19 cellular contexts compared by ENCODE assay signal in genomic region chr6:148857817-148858390, GRCh38.
DNase-seq lines count a peak whose midpoint lies in the region; ATAC-seq and TF ChIP-seq lines count a peak whose summit lies in the region.
"Had no signal": no experiment of that assay in that cellular context is flagged by ENCODE, and none has a peak within 500 bp of the region (broad histone marks: within the 10 kb centered on the region; RNA-seq: fewer than 3 reads in every experiment).

No MANE protein-coding gene starts in this region.

- H3K79me2 ChIP-seq in mammary epithelial cell (ENCODE audit: insufficient read depth, low read length), result no peaks in the 10 kb centered on the region

- H3K4me1 Mint-ChIP-seq in WTC11, result peaks cover 62% of the 10 kb centered on the region

- H4K8ac ChIP-seq in IMR-90 (ENCODE audit: low read depth in 2 of 2, low read length in 2 of 2), result no peak overlapping the region
- no peak overlapping the region for H4K8ac ChIP-seq in mesenchymal stem cell (ENCODE audit: low read length)

- no peak overlapping the region for H3K56ac ChIP-seq in IMR-90 (ENCODE audit: extremely low read depth, insufficient read depth, low read length)

- no peak overlapping the region for H2BK15ac ChIP-seq in IMR-90 (ENCODE audit: low read depth, low read length)
- H2BK15ac ChIP-seq in mesenchymal stem cell (ENCODE audit: low read depth, poor library complexity, severe bottlenecking), result no peak overlapping the region

- no TSS peak for BruUV-seq in IMR-90 (replicated peaks; lab: Mats Ljungman, UMichigan)
- no TSS peak for BruUV-seq in mammary epithelial cell (replicated peaks; lab: Mats Ljungman, UMichigan)

- H3K27ac Mint-ChIP-seq in WTC11, result no peak overlapping the region
- H3K27ac Mint-ChIP-seq: activated CD4-positive, alpha-beta T cell treated with anti-CD3 and anti-CD28 coated beads for 36 hours; IgD-negative memory B cell had no signal

- H4K91ac ChIP-seq in IMR-90 (ENCODE audit: insufficient read depth, low read depth, low read length), result no peak overlapping the region
- H4K91ac ChIP-seq in mesenchymal stem cell (ENCODE audit: low read length), result no peak overlapping the region

- H3K4me2 ChIP-seq in IMR-90 (ENCODE audit: low read depth, low read length), result peak overlapping the region; percentile 19; the same call in 1 of the 2 replicates
- peak overlapping the region; percentile 37 for H3K4me2 ChIP-seq in mammary epithelial cell (ENCODE audit: insufficient read depth, low read depth, low read length)
- H3K4me2 ChIP-seq in mesenchymal stem cell (ENCODE audit: low read length, poor library complexity, severe bottlenecking), result no peak overlapping the region
- H3K4me2 ChIP-seq: BLaER1 had no signal

- no peak overlapping the region for H3K4me3 ChIP-seq in AG10803 (ENCODE audit: low read length)
- no peak overlapping the region for H3K4me3 ChIP-seq in IMR-90 (ENCODE audit: insufficient read depth, low read depth, low read length)
- H3K4me3 ChIP-seq in mammary epithelial cell (replicated peaks in 1 of 3; ENCODE audit: insufficient read depth in 1 of 3, low read depth in 2 of 3, low read length in 3 of 3), result no peak overlapping the region
- H3K4me3 ChIP-seq in mesenchymal stem cell (ENCODE audit: insufficient read depth in 1 of 2, low read depth in 1 of 2, low read length in 2 of 2), result no peak overlapping the region
- H3K4me3 ChIP-seq: BLaER1, spleen, testis had no signal

- peak overlapping the region; percentile 67 for H2BK20ac ChIP-seq in IMR-90 (ENCODE audit: low read depth, low read length)

- H3K27me3 Mint-ChIP-seq in WTC11 (ENCODE audit: low read depth), result no peaks in the 10 kb centered on the region
- H3K27me3 Mint-ChIP-seq: activated CD4-positive, alpha-beta T cell treated with anti-CD3 and anti-CD28 coated beads for 36 hours; IgD-negative memory B cell had no signal

- no peak for TF ChIP-seq POLR2A in IMR-90 (IDR thresholded peaks at IDR 0.05; ENCODE audit: low read depth, low read length)

- DNase-seq in AG10803 (ENCODE audit: low read depth) (peak; percentile 94), IMR-90 (peak; percentile 95), mammary epithelial cell (peak; percentile 88), mesenchymal stem cell (peak; percentile 91), caudate nucleus (lab: John Stamatoyannopoulos, UW) (no peak), NCI-H446 (lab: John Stamatoyannopoulos, UW) (no peak), WTC11 (ENCODE audit: low spot score) (no peak)
- DNase-seq: activated CD4-positive, alpha-beta T cell treated with anti-CD3 and anti-CD28 coated beads for 36 hours; activated T-cell treated with anti-CD3 and anti-CD28 coated beads, Interleukin-2, amount 50 U/mL, for 1 hour; cortex of kidney; NCI-H1436 treated with DMSO at 0.1 percent for 48 hours; NCI-H510A; spleen; T-helper 2 cell; testis had no signal

- H4K5ac ChIP-seq in IMR-90 (ENCODE audit: low read depth, low read length), result no peak overlapping the region

- WGBS in IMR-90 (ENCODE audit: extremely low coverage in 2 of 2, insufficient read length in 1 of 2), 2 experiments, result no CpG with 5 or more reads among the region's 3 CpGs
- 20% methylated on average over 3 of the region's 3 CpGs for WGBS in mammary epithelial cell (ENCODE audit: low coverage, missing lambda C conversion rate)
- WGBS in mesenchymal stem cell, result 7% methylated on average over 1 of the region's 3 CpGs

- H3K36me3 Mint-ChIP-seq in WTC11, result peaks cover 11% of the 10 kb centered on the region

- dilution Hi-C loops in IMR-90 (cut with HindIII; ENCODE audit: low sequenced_read_pairs, unreplicated experiment) (no loop called here), mammary epithelial cell (cut with HindIII; ENCODE audit: low sequenced_read_pairs) (no loop called here)

- H2AK9ac ChIP-seq in IMR-90 (replicated peaks; ENCODE audit: low read depth, low read length, poor library complexity), result no peak overlapping the region

- H3K4me3 Mint-ChIP-seq in WTC11, result no peak overlapping the region
- H3K4me3 Mint-ChIP-seq: activated CD4-positive, alpha-beta T cell treated with anti-CD3 and anti-CD28 coated beads for 36 hours; IgD-negative memory B cell had no signal

- TF ChIP-seq CTCF in AG10803 (conservative IDR thresholded peaks at IDR 0.05; ENCODE audit: low read length) (no peak), IMR-90 (conservative IDR thresholded peaks at IDR 0.05; ENCODE audit: low read depth, low read length) (no peak), mammary epithelial cell (conservative IDR thresholded peaks at IDR 0.05 in 1 of 2, IDR thresholded peaks at IDR 0.05 in 1 of 2; ENCODE audit: extremely low read depth in 1 of 2, insufficient read depth in 1 of 2, low read depth in 1 of 2, low read length in 2 of 2) (no peak), WTC11 (IDR thresholded peaks at IDR 0.05) (no peak)

- H2AFZ ChIP-seq in IMR-90 (replicated peaks; ENCODE audit: low read length, poor library complexity) (no peak overlapping the region), mammary epithelial cell (ENCODE audit: low read depth, low read length) (no peak overlapping the region), mesenchymal stem cell (ENCODE audit: low read depth, low read length) (no peak overlapping the region)
- H2AFZ ChIP-seq: parathyroid adenoma had no signal

- intact Hi-C loops in IMR-90 (cut with micrococcal nuclease), result loop anchor here (5.0 kb wide), 1 partner anchor 111 kb away; the partner anchor contains the start of gene UST
- intact Hi-C loops in mammary epithelial cell (cut with micrococcal nuclease), result loop anchor here (2.0 to 5.0 kb wide), 3 partner anchors 17 to 89 kb away; no protein-coding TSS in a partner anchor

- no peak overlapping the region for H3K23ac ChIP-seq in IMR-90 (ENCODE audit: low read depth, low read length)
- no peak overlapping the region for H3K23ac ChIP-seq in mesenchymal stem cell (ENCODE audit: low read length in 2 of 2)

- H3K27ac ChIP-seq in IMR-90 (ENCODE audit: insufficient read depth, low read length), result no peak overlapping the region; the same call in 1 of the 2 replicates
- H3K27ac ChIP-seq in mammary epithelial cell (ENCODE audit: insufficient read depth, low read depth, low read length), result peak overlapping the region; percentile 46
- no peak overlapping the region for H3K27ac ChIP-seq in mesenchymal stem cell (ENCODE audit: low read length, poor library complexity, severe bottlenecking)
- H3K27ac ChIP-seq in caudate nucleus (ENCODE audit: low read depth, low read length), result no peak overlapping the region
- H3K27ac ChIP-seq: BLaER1, parathyroid adenoma, spleen, testis had no signal

- in situ Hi-C loops in IMR-90 (cut with MboI; ENCODE audit: low sequenced_read_pairs), result no loop called here
- in situ Hi-C loops in mammary epithelial cell (cut with MboI; ENCODE audit: low sequenced_read_pairs in 2 of 2), result no loop called here

- CTCF ChIA-PET in IMR-90 (lab: Yijun Ruan, JAX), result no interaction called here
- CTCF ChIA-PET in mammary epithelial cell (lab: Charles Lee; ENCODE audit: low non-redundant PET), result no interaction called here
- CTCF ChIA-PET in WTC11 (lab: Charles Lee), result no interaction called here

- peak overlapping the region; percentile 65 for H2BK120ac ChIP-seq in IMR-90 (ENCODE audit: low read depth, low read length)
- no peak overlapping the region for H2BK120ac ChIP-seq in mesenchymal stem cell (ENCODE audit: low read depth, low read length)

- H3K4ac ChIP-seq in IMR-90 (ENCODE audit: low read depth, low read length) (peak overlapping the region; percentile 64), mesenchymal stem cell (ENCODE audit: low read depth in 1 of 2, low read length in 2 of 2) (no peak overlapping the region)

- H3K79me1 ChIP-seq in IMR-90 (ENCODE audit: low read depth in 1 of 2, low read length in 2 of 2) (peaks cover 10 to 25% of the 10 kb centered on the region in 2 experiments; a peak in 3 of 4 replicates), mesenchymal stem cell (replicated peaks; ENCODE audit: low read length, poor library complexity, severe bottlenecking) (peaks cover 7% of the 10 kb centered on the region)

- H3K9me3 Mint-ChIP-seq in WTC11, result peaks cover 9% of the 10 kb centered on the region; the same call in 1 of the 2 replicates

- H3K27me3 ChIP-seq in IMR-90 (ENCODE audit: control insufficient read depth, insufficient read depth, low read length) (peaks cover 2% of the 10 kb centered on the region; the same call in 1 of the 2 replicates), mammary epithelial cell (ENCODE audit: insufficient read depth, low read length) (no peaks in the 10 kb centered on the region), mesenchymal stem cell (ENCODE audit: control insufficient read depth in 1 of 2, insufficient read depth in 1 of 2, low read length in 2 of 2) (peaks cover 0 to 9% of the 10 kb centered on the region in 2 experiments)
- H3K27me3 ChIP-seq: BLaER1, spleen, testis had no signal

- peak; percentile 95 for ATAC-seq in IMR-90 (ENCODE audit: low read depth)
- no peak for ATAC-seq in WTC11
- no peak for ATAC-seq in HG03175 (IDR thresholded peaks at IDR 0.05; ENCODE audit: unreplicated experiment)

- H3K14ac ChIP-seq in IMR-90 (replicated peaks; ENCODE audit: low read depth, low read length) (no peak overlapping the region; the same call in 1 of the 2 replicates), mesenchymal stem cell (ENCODE audit: low read length in 2 of 2) (no peak overlapping the region)

- H4K20me1 ChIP-seq in IMR-90 (ENCODE audit: insufficient read depth, low read length) (peaks cover 16% of the 10 kb centered on the region), mammary epithelial cell (ENCODE audit: insufficient read depth, low read length) (no peaks in the 10 kb centered on the region)
- H4K20me1 ChIP-seq: BLaER1 had no signal

- no peak overlapping the region for H3K9ac ChIP-seq in IMR-90 (ENCODE audit: low read depth, low read length)
- H3K9ac ChIP-seq in mammary epithelial cell (ENCODE audit: insufficient read depth, low read length), result no peak overlapping the region
- no peak overlapping the region for H3K9ac ChIP-seq in mesenchymal stem cell (ENCODE audit: low read length)
- H3K9ac ChIP-seq: BLaER1, parathyroid adenoma had no signal

- H3K36me3 ChIP-seq in IMR-90 (ENCODE audit: control insufficient read depth, insufficient read depth, low read length), result no peaks in the 10 kb centered on the region
- H3K36me3 ChIP-seq in mammary epithelial cell (ENCODE audit: insufficient read depth, low read length), result no peaks in the 10 kb centered on the region
- no peaks in the 10 kb centered on the region for H3K36me3 ChIP-seq in mesenchymal stem cell (ENCODE audit: control insufficient read depth in 1 of 2, insufficient read depth in 2 of 2, low read depth in 1 of 2, low read length in 2 of 2)
- H3K36me3 ChIP-seq: BLaER1, spleen had no signal

- H3K4me1 ChIP-seq in IMR-90 (ENCODE audit: control insufficient read depth, insufficient read depth, low read length), result peaks cover 8% of the 10 kb centered on the region
- peaks cover 41% of the 10 kb centered on the region for H3K4me1 ChIP-seq in mammary epithelial cell (ENCODE audit: insufficient read depth, low read length)
- peaks cover 3% of the 10 kb centered on the region for H3K4me1 ChIP-seq in mesenchymal stem cell (ENCODE audit: control insufficient read depth, insufficient read depth, low read depth, low read length)
- H3K4me1 ChIP-seq: BLaER1, parathyroid adenoma, testis had no signal

- peak overlapping the region; percentile 70 for H2AK5ac ChIP-seq in IMR-90 (ENCODE audit: low read depth, low read length)
- H2AK5ac ChIP-seq in mesenchymal stem cell (ENCODE audit: low read length, severe bottlenecking), result no peak overlapping the region

- H3K18ac ChIP-seq in IMR-90 (ENCODE audit: low read depth, low read length), result no peak overlapping the region
- H3K18ac ChIP-seq in mesenchymal stem cell (ENCODE audit: low read depth in 1 of 2, low read length in 2 of 2), result no peak overlapping the region

- no peaks in the 10 kb centered on the region for H3K9me3 ChIP-seq in IMR-90 (ENCODE audit: control insufficient read depth, insufficient read depth, low read length)
- no peaks in the 10 kb centered on the region for H3K9me3 ChIP-seq in mammary epithelial cell (replicated peaks; ENCODE audit: insufficient read depth, low read length)
- no peaks in the 10 kb centered on the region for H3K9me3 ChIP-seq in mesenchymal stem cell (ENCODE audit: control insufficient read depth, low read length)
- H3K9me3 ChIP-seq: BLaER1, spleen, testis had no signal

- peak overlapping the region in 1 of 2 experiments; percentile 41 for H2BK12ac ChIP-seq in mesenchymal stem cell (ENCODE audit: low read length in 2 of 2)

- H2BK5ac ChIP-seq in IMR-90 (ENCODE audit: low read depth, low read length, poor library complexity, severe bottlenecking) (no peak overlapping the region), mesenchymal stem cell (ENCODE audit: low read depth, low read length, poor library complexity, severe bottlenecking) (no peak overlapping the region)

- TF ChIP-seq RAD21 in IMR-90 (IDR thresholded peaks at IDR 0.05; ENCODE audit: low read length), result no peak

- POLR2A ChIA-PET in IMR-90 (lab: Charles Lee; ENCODE audit: unreplicated experiment), result no interaction called here
- POLR2A ChIA-PET in WTC11 (lab: Charles Lee), result no interaction called here

- peaks cover 13% of the 10 kb centered on the region for H3K9me1 ChIP-seq in IMR-90 (ENCODE audit: insufficient read depth, low read length)

Comparison
In these comparisons a context has a peak if more than half of its experiments do, and no peak if none do; other contexts are left out.
1. DNase-seq: peak in AG10803 (single experiment), IMR-90 (single experiment), mammary epithelial cell (single experiment) and mesenchymal stem cell (single experiment); none in caudate nucleus (0 of 61), NCI-H446 (0 of 2) and WTC11 (single experiment).